Comparison of ENCODE assay signal across 36 cellular contexts in genomic region chr5:123340928-123341327, GRCh38.
"Had no signal": no experiment of that assay in that cellular context is flagged by ENCODE, and none has a peak within 500 bp of the region (broad histone marks: within the 10 kb centered on the region; RNA-seq: fewer than 3 reads in every experiment).

No MANE protein-coding gene starts in this region.

- H3K4me1 ChIP-seq: adrenal gland, body of pancreas, breast epithelium had no signal

- H3K27ac Mint-ChIP-seq: activated naive CD4-positive, alpha-beta T cell treated with anti-CD3 and anti-CD28 coated beads for 36 hours; activated naive CD4-positive, alpha-beta T cell treated with anti-CD3 and anti-CD28 coated beads, Interleukin-2, amount 10 ng/mL, durations not matched to agents 7 days and 5 days; activated naive CD4-positive, alpha-beta T cell treated with anti-CD3 and anti-CD28 coated beads, Interleukin-2, amount 50 U/mL, for 24 hours; activated naive CD4-positive, alpha-beta T cell treated with anti-CD3 and anti-CD28 coated beads, Interleukin-2, amount 50 U/mL, for 72 hours; activated naive CD8-positive, alpha-beta T cell; activated naive CD8-positive, alpha-beta T cell treated with anti-CD3 and anti-CD28 coated beads for 36 hours; activated naive CD8-positive, alpha-beta T cell treated with anti-CD3 and anti-CD28 coated beads, Interleukin-2, amount 10 ng/mL, durations not matched to agents 7 days and 5 days; activated naive CD8-positive, alpha-beta T cell treated with anti-CD3 and anti-CD28 coated beads, Interleukin-2, amount 50 U/mL, for 24 hours; activated T-cell treated with anti-CD3 and anti-CD28 coated beads, Interleukin-2, amount 50 U/mL, for 72 hours; activated T-helper 1 cell treated with anti-CD3 and anti-CD28 coated beads, Interleukin-12 subunit alpha, Interleukin-12 subunit beta, Interleukin-2, Interleukin-4 antibody, amounts not matched to agents 30 ng/mL and 10 ng/mL and 1 ng/mL, durations not matched to agents 14 hours and 24 hours and 36 hours; activated T-helper 17 cell treated with anti-CD3 and anti-CD28 coated beads, Interleukin-2, amount 50 U/mL, for 72 hours; activated T-helper 2 cell treated with anti-CD3 and anti-CD28 coated beads, Interferon-gamma antibody, Interleukin-2, Interleukin-4, amounts not matched to agents 10 μg/mL and 5 μg/mL and 100 μg/mL, durations not matched to agents 14 hours and 24 hours and 36 hours; brain had no signal

- ATAC-seq: activated naive CD4-positive, alpha-beta T cell treated with anti-CD3 and anti-CD28 coated beads, Interleukin-2, amount 50 U/mL, for 72 hours; activated naive CD8-positive, alpha-beta T cell treated with anti-CD3 and anti-CD28 coated beads, Interleukin-2, amount 50 U/mL, for 24 hours; activated T-cell treated with anti-CD3 and anti-CD28 coated beads, Interleukin-2, amount 50 U/mL, for 4 hours; activated T-cell treated with anti-CD3 and anti-CD28 coated beads, Interleukin-2, amount 50 U/mL, for 72 hours; activated T-helper 17 cell treated with anti-CD3 and anti-CD28 coated beads, Interleukin-2, amount 50 U/mL, for 72 hours; body of pancreas had no signal

- DNase-seq: activated effector memory CD4-positive, alpha-beta T cell treated with anti-CD3 and anti-CD28 coated beads, Interleukin-2, amount 50 U/mL, for 16 hours; activated effector memory CD4-positive, alpha-beta T cell treated with Interleukin-2 at 50 U/mL for 16 hours; activated gamma-delta T cell; activated gamma-delta T cell treated with Interleukin-2 at 50 U/mL for 16 hours; activated naive CD4-positive, alpha-beta T cell; activated naive CD4-positive, alpha-beta T cell treated with anti-CD3 and anti-CD28 coated beads for 36 hours; activated naive CD4-positive, alpha-beta T cell treated with anti-CD3 and anti-CD28 coated beads, Interleukin-2, amount 10 ng/mL, durations not matched to agents 7 days and 5 days; activated naive CD4-positive, alpha-beta T cell treated with anti-CD3 and anti-CD28 coated beads, Interleukin-2, amount 50 U/mL, for 16 hours; activated naive CD4-positive, alpha-beta T cell treated with Interleukin-2 at 50 U/mL for 16 hours; activated naive CD8-positive, alpha-beta T cell treated with anti-CD3 and anti-CD28 coated beads for 36 hours; activated naive CD8-positive, alpha-beta T cell treated with anti-CD3 and anti-CD28 coated beads, Interleukin-2, amount 10 ng/mL, durations not matched to agents 7 days and 5 days; activated naive CD8-positive, alpha-beta T cell treated with anti-CD3 and anti-CD28 coated beads, Interleukin-2, amount 50 U/mL, for 24 hours; activated T-cell treated with anti-CD3 and anti-CD28 coated beads, Interleukin-2, amount 50 U/mL, for 4 hours; activated T-cell treated with anti-CD3 and anti-CD28 coated beads, Interleukin-2, amount 50 U/mL, for 48 hours; activated T-cell treated with anti-CD3 and anti-CD28 coated beads, Interleukin-2, amount 50 U/mL, for 72 hours; adrenal gland; amniotic stem cell; amygdala; anterior cingulate cortex; aorta; body of pancreas; brain microvascular endothelial cell; caudate nucleus; central memory CD4-positive, alpha-beta T cell; cerebellar nuclear complex had no signal

- H3K4me1 Mint-ChIP-seq: activated naive CD4-positive, alpha-beta T cell treated with anti-CD3 and anti-CD28 coated beads, Interleukin-2, amount 10 ng/mL, durations not matched to agents 7 days and 5 days; activated naive CD4-positive, alpha-beta T cell treated with anti-CD3 and anti-CD28 coated beads, Interleukin-2, amount 50 U/mL, for 24 hours; activated naive CD8-positive, alpha-beta T cell treated with anti-CD3 and anti-CD28 coated beads for 36 hours; activated naive CD8-positive, alpha-beta T cell treated with anti-CD3 and anti-CD28 coated beads, Interleukin-2, amount 10 ng/mL, durations not matched to agents 7 days and 5 days; activated naive CD8-positive, alpha-beta T cell treated with anti-CD3 and anti-CD28 coated beads, Interleukin-2, amount 50 U/mL, for 24 hours; activated T-helper 17 cell treated with anti-CD3 and anti-CD28 coated beads, Interleukin-2, amount 50 U/mL, for 72 hours; brain; central memory CD8-positive, alpha-beta T cell had no signal

- H3K27me3 ChIP-seq: adrenal gland, ascending aorta, body of pancreas, brain microvascular endothelial cell, breast epithelium, cardiac muscle cell had no signal

- H3K36me3 ChIP-seq: adrenal gland, ascending aorta, brain microvascular endothelial cell, breast epithelium, cardiac muscle cell had no signal

- H3K4me3 Mint-ChIP-seq: activated naive CD4-positive, alpha-beta T cell treated with anti-CD3 and anti-CD28 coated beads for 36 hours; activated naive CD4-positive, alpha-beta T cell treated with anti-CD3 and anti-CD28 coated beads, Interleukin-2, amount 10 ng/mL, durations not matched to agents 7 days and 5 days; activated naive CD4-positive, alpha-beta T cell treated with anti-CD3 and anti-CD28 coated beads, Interleukin-2, amount 50 U/mL, for 24 hours; activated naive CD8-positive, alpha-beta T cell; activated naive CD8-positive, alpha-beta T cell treated with anti-CD3 and anti-CD28 coated beads for 36 hours; activated naive CD8-positive, alpha-beta T cell treated with anti-CD3 and anti-CD28 coated beads, Interleukin-2, amount 10 ng/mL, durations not matched to agents 7 days and 5 days; activated naive CD8-positive, alpha-beta T cell treated with anti-CD3 and anti-CD28 coated beads, Interleukin-2, amount 50 U/mL, for 24 hours; activated T-cell treated with anti-CD3 and anti-CD28 coated beads, Interleukin-2, amount 50 U/mL, for 4 hours; activated T-cell treated with anti-CD3 and anti-CD28 coated beads, Interleukin-2, amount 50 U/mL, for 72 hours; activated T-helper 1 cell treated with anti-CD3 and anti-CD28 coated beads, Interleukin-12 subunit alpha, Interleukin-12 subunit beta, Interleukin-2, Interleukin-4 antibody, amounts not matched to agents 30 ng/mL and 10 ng/mL and 1 ng/mL, durations not matched to agents 14 hours and 24 hours and 36 hours; activated T-helper 17 cell treated with anti-CD3 and anti-CD28 coated beads, Interleukin-2, amount 50 U/mL, for 72 hours; brain; central memory CD8-positive, alpha-beta T cell had no signal

- H3K4me3 ChIP-seq: adrenal gland, body of pancreas, breast epithelium, cardiac muscle cell had no signal

- H3K36me3 Mint-ChIP-seq: activated naive CD4-positive, alpha-beta T cell treated with anti-CD3 and anti-CD28 coated beads, Interleukin-2, amount 50 U/mL, for 72 hours; activated naive CD8-positive, alpha-beta T cell treated with anti-CD3 and anti-CD28 coated beads, Interleukin-2, amount 10 ng/mL, durations not matched to agents 7 days and 5 days; brain had no signal

- H3K9me3 ChIP-seq: adrenal gland, ascending aorta, body of pancreas, breast epithelium had no signal

- H3K27me3 Mint-ChIP-seq: activated naive CD4-positive, alpha-beta T cell treated with anti-CD3 and anti-CD28 coated beads, Interleukin-2, amount 10 ng/mL, durations not matched to agents 7 days and 5 days; activated naive CD4-positive, alpha-beta T cell treated with anti-CD3 and anti-CD28 coated beads, Interleukin-2, amount 50 U/mL, for 24 hours; activated naive CD8-positive, alpha-beta T cell treated with anti-CD3 and anti-CD28 coated beads for 36 hours; activated naive CD8-positive, alpha-beta T cell treated with anti-CD3 and anti-CD28 coated beads, Interleukin-2, amount 10 ng/mL, durations not matched to agents 7 days and 5 days; brain; central memory CD8-positive, alpha-beta T cell had no signal

- H3K27ac ChIP-seq: adrenal gland, ascending aorta, body of pancreas, brain microvascular endothelial cell, breast epithelium, cardiac muscle cell had no signal
